8 cellular contexts compared by ENCODE assay signal in genomic region chr17:38333635-38334295, GRCh38. TPM values are rescaled to one million over a fixed set of nuclear protein-coding genes. Genes with fewer than 3 reads are reported as not detected.
DNase-seq lines count a peak whose midpoint lies in the region; FAIRE-seq and TF ChIP-seq lines count a peak whose summit lies in the region.

No MANE protein-coding gene starts in this region.

- DNase-seq in activated T-cell treated with anti-CD3 and anti-CD28 coated beads for 1 hour (ENCODE audit: low read depth) (peak; percentile 19), activated T-cell treated with anti-CD3 and anti-CD28 coated beads for 4 hours (no peak), NCI-H1694 treated with DMSO at 0.1 percent for 48 hours (lab: John Stamatoyannopoulos, UW) (peak; percentile 17), kidney epithelial cell (ENCODE audit: low read depth) (no peak), urothelium cell line (ENCODE audit: low spot score) (peak; percentile 67), GM19238 (ENCODE audit: insufficient read length, low spot score) (no peak), posterior vena cava (ENCODE audit: low spot score) (no peak)
- peak; percentile 73 for DNase-seq in activated naive CD4-positive, alpha-beta T cell treated with anti-CD3 and anti-CD28 coated beads for 36 hours

- peak; percentile 82 for TF ChIP-seq CTCF in kidney epithelial cell (IDR thresholded peaks at IDR 0.05; ENCODE audit: insufficient read depth, low read length, poor library complexity, severe bottlenecking)

- no peaks in the 10 kb centered on the region for H3K36me3 ChIP-seq in kidney epithelial cell (ENCODE audit: control insufficient read depth, insufficient read depth, low read length)

- H3K4me1 Mint-ChIP-seq in activated naive CD4-positive, alpha-beta T cell treated with anti-CD3 and anti-CD28 coated beads for 36 hours (ENCODE audit: low read depth) = no peaks in the 10 kb centered on the region

- no peak overlapping the region for H3K4me3 ChIP-seq in kidney epithelial cell (ENCODE audit: low read depth, low read length)

- intact Hi-C loops in activated naive CD4-positive, alpha-beta T cell treated with anti-CD3 and anti-CD28 coated beads for 36 hours (cut with micrococcal nuclease) = no loop called here
- intact Hi-C loops in posterior vena cava (cut with DNase I) = no loop called here

- no peak overlapping the region for H3K27ac Mint-ChIP-seq in activated naive CD4-positive, alpha-beta T cell treated with anti-CD3 and anti-CD28 coated beads for 36 hours

- H3K4me3 Mint-ChIP-seq in activated naive CD4-positive, alpha-beta T cell treated with anti-CD3 and anti-CD28 coated beads for 36 hours = no peak overlapping the region

- no peaks in the 10 kb centered on the region for H3K9me3 Mint-ChIP-seq in activated naive CD4-positive, alpha-beta T cell treated with anti-CD3 and anti-CD28 coated beads for 36 hours

- H3K36me3 Mint-ChIP-seq in activated naive CD4-positive, alpha-beta T cell treated with anti-CD3 and anti-CD28 coated beads for 36 hours (ENCODE audit: low read depth) = no peaks in the 10 kb centered on the region

- FAIRE-seq in urothelium cell line (lab: Jason Lieb, UNC) = no peak

- peaks cover 3% of the 10 kb centered on the region for H3K27me3 Mint-ChIP-seq in activated naive CD4-positive, alpha-beta T cell treated with anti-CD3 and anti-CD28 coated beads for 36 hours (ENCODE audit: low read depth)

- CTCF ChIA-PET in activated naive CD4-positive, alpha-beta T cell treated with anti-CD3 and anti-CD28 coated beads for 36 hours (lab: Charles Lee) = interaction anchor here (0.7 to 3.2 kb wide), 12 partner anchors 8 to 137 kb away, joined by 3 to 19 read pairs (median 5); partner anchors contain the start of gene SOCS7

- H3K27me3 ChIP-seq in kidney epithelial cell (ENCODE audit: control insufficient read depth, insufficient read depth, low read length) = peaks cover 12% of the 10 kb centered on the region

RNA-seq across cellular contexts. Expression of gene GPR179, which starts 10.0 kb away (rescaled TPM):
- under 1 TPM; 0.02 to 0.07 TPM for total RNA-seq in activated naive CD4-positive, alpha-beta T cell treated with anti-CD3 and anti-CD28 coated beads for 36 hours
- 0.04 and 0.07 TPM in 2 replicates for total RNA-seq in kidney epithelial cell
- under 1 TPM in 1 of 2 donors, not detected in 1; 0.05 TPM for total RNA-seq in posterior vena cava

RNA-seq across cellular contexts. Expression of gene SOCS7, which starts 17.9 kb away (rescaled TPM):
- total RNA-seq in activated naive CD4-positive, alpha-beta T cell treated with anti-CD3 and anti-CD28 coated beads for 36 hours = 10 to 100 TPM; 22.1 to 25.1 TPM
- total RNA-seq in kidney epithelial cell (24.3 and 38.1 TPM in 2 replicates), posterior vena cava (10 to 100 TPM; 12.2 to 15.3 TPM)

RNA-seq across cellular contexts. Expression of gene MRPL45, which starts 36.8 kb away (rescaled TPM):
- total RNA-seq in activated naive CD4-positive, alpha-beta T cell treated with anti-CD3 and anti-CD28 coated beads for 36 hours = 10 to 100 TPM; 55.5 to 60.8 TPM
- 48.3 and 50.0 TPM in 2 replicates for total RNA-seq in kidney epithelial cell
- 10 to 100 TPM; 14.9 to 18.0 TPM for total RNA-seq in posterior vena cava

Comparison
In these comparisons a context has a peak if more than half of its experiments do, and no peak if none do; other contexts are left out.
1. DNase-seq: peak in activated T-cell treated with anti-CD3 and anti-CD28 coated beads for 1 hour (single experiment), NCI-H1694 treated with DMSO at 0.1 percent for 48 hours (single experiment), activated naive CD4-positive, alpha-beta T cell treated with anti-CD3 and anti-CD28 coated beads for 36 hours (single experiment) and urothelium cell line (single experiment); none in activated T-cell treated with anti-CD3 and anti-CD28 coated beads for 4 hours (single experiment), kidney epithelial cell (single experiment), GM19238 (single experiment) and posterior vena cava (single experiment).